8 cellular contexts compared by ENCODE assay signal in the genomic region with DNA sequence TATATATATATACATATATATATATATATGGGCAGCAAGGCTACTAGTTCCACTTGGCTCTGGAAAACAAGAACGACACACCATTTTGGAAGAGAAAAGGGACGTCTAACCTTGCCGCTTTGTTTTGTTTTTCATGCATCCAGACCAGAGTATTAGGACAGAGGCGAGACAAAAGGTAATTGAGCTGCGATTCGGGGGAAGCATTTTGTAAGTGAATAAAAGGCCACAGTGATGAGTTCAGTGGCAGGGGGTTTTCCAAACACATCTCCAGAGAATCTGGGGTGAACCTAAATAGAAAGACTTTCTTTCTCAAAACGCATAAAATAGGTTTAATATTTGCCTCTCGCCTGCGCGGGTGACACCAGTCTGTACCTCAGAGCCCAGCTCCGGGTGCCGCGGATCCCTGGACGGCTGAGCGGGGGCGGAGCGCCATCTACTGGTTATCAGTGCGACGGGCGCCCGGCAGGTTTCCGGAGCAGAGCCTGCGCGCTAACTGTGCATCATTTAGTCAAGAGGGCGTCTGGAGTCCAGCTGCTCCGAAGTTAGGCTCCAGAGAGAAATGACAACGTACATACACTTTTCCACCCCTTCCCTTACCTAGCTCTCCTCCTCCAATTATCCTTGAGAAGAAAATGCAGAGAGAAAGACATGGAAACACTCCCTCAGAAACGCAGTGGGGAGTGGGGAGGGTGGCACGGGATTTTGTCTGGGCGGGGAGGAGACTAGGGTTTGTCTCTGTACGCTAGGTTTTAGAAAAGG.
DNase-seq lines count a peak whose midpoint lies in the region; ATAC-seq and TF ChIP-seq lines count a peak whose summit lies in the region.

No MANE protein-coding gene starts in this region.

- no peaks in the 10 kb centered on the region for H3F3A ChIP-seq in GM23338 (replicated peaks; ENCODE audit: low read depth)

- H4K20me1 ChIP-seq in GM23338 (replicated peaks; ENCODE audit: insufficient read depth), result no peaks in the 10 kb centered on the region

- H3K9me2 ChIP-seq in GM23338 (ENCODE audit: insufficient read depth), result no peaks in the 10 kb centered on the region

- peaks cover 2% of the 10 kb centered on the region; the same call in 2 of the 3 replicates for H3K4me1 Mint-ChIP-seq in GM23338
- H3K4me1 Mint-ChIP-seq in osteocyte (ENCODE audit: unreplicated experiment), result peaks cover 29% of the 10 kb centered on the region

- peak overlapping the region; percentile 50 for H3K4me3 ChIP-seq in GM23338
- no peak overlapping the region for H3K4me3 ChIP-seq in thyroid gland (replicated peaks in 1 of 3)

- DNase-seq in ELR (ENCODE audit: low read depth), result peak; percentile 76
- DNase-seq in GM23338 (ENCODE audit: low spot score), result peak; percentile 88
- peak; percentile 71 to 75 for DNase-seq in Kasumi-1 (lab: John Stamatoyannopoulos, UW)
- DNase-seq in SK-MEL-5 (ENCODE audit: low read depth, low spot score), result peak; percentile 73
- DNase-seq in activated naive CD4-positive, alpha-beta T cell (lab: John Stamatoyannopoulos, UW), result peak; percentile 80 to 86 (median 82)
- peak; percentile 85 for DNase-seq in germinal center (ENCODE audit: low spot score)
- DNase-seq in osteocyte (ENCODE audit: extremely low spot score, unreplicated experiment), result peak; percentile 95
- DNase-seq in thyroid gland, result peak; percentile 69 to 77

- no peaks in the 10 kb centered on the region for H3K9me3 ChIP-seq in thyroid gland

- H3K36me3 ChIP-seq in GM23338 (ENCODE audit: insufficient read depth) (no peaks in the 10 kb centered on the region), thyroid gland (no peaks in the 10 kb centered on the region)

- peak; percentile 99 for ATAC-seq in GM23338

- peak overlapping the region; percentile 99 for H2AFZ ChIP-seq in GM23338

- H3K27ac ChIP-seq in GM23338 (ENCODE audit: low read depth) (no peak overlapping the region), thyroid gland (no peak overlapping the region)

- H3K4me3 Mint-ChIP-seq in GM23338, result peak overlapping the region; percentile 68
- H3K4me3 Mint-ChIP-seq in osteocyte (ENCODE audit: unreplicated experiment), result peak overlapping the region; percentile 73

- no peaks in the 10 kb centered on the region for H3K79me2 ChIP-seq in GM23338 (replicated peaks; ENCODE audit: insufficient read depth)

- no peaks in the 10 kb centered on the region for H3K27me3 ChIP-seq in GM23338 (ENCODE audit: insufficient read depth)
- H3K27me3 ChIP-seq in thyroid gland, result no peaks in the 10 kb centered on the region

- H3K27me3 Mint-ChIP-seq in GM23338 (ENCODE audit: insufficient read depth, low read depth, poor library complexity) (no peaks in the 10 kb centered on the region), osteocyte (ENCODE audit: unreplicated experiment) (no peaks in the 10 kb centered on the region)

- TF ChIP-seq CTCF in GM23338 (conservative IDR thresholded peaks at IDR 0.05; ENCODE audit: low read depth in 2 of 2), result peak; percentile 93 to 96
- peak; percentile 99 for TF ChIP-seq CTCF in osteocyte (IDR thresholded peaks at IDR 0.05)
- TF ChIP-seq CTCF in thyroid gland (IDR thresholded peaks at IDR 0.05), result peak; percentile 68 to 96 (median 78)

- H3K9me3 Mint-ChIP-seq in GM23338 (no peaks in the 10 kb centered on the region), osteocyte (ENCODE audit: unreplicated experiment) (no peaks in the 10 kb centered on the region)

- intact Hi-C loops in thyroid gland (cut with DNase I), result no loop called here

- TF ChIP-seq POLR2A in thyroid gland (IDR thresholded peaks at IDR 0.05), result no peak

- 9% methylated on average over 31 of the region's 31 CpGs for WGBS in thyroid gland, 2 donors

- H3K27ac Mint-ChIP-seq in GM23338 (no peak overlapping the region), osteocyte (ENCODE audit: unreplicated experiment) (peak overlapping the region; percentile 69)

- peak overlapping the region; percentile 81 for H3K4me2 ChIP-seq in GM23338

- H3K36me3 Mint-ChIP-seq in GM23338 (ENCODE audit: low read depth), result no peaks in the 10 kb centered on the region
- H3K36me3 Mint-ChIP-seq in osteocyte (ENCODE audit: unreplicated experiment), result no peaks in the 10 kb centered on the region

- H3K4me1 ChIP-seq in GM23338 (ENCODE audit: insufficient read depth) (no peaks in the 10 kb centered on the region), thyroid gland (no peaks in the 10 kb centered on the region)

- in situ Hi-C loops in SK-MEL-5 (cut with HindIII; ENCODE audit: low pct_unique_long_range_greater_than_20kb, low sequenced_read_pairs), result no loop called here

TF ChIP-seq in GM23338, 12 proteins besides CTCF, POLR2A, EP300 and RAD21:
- no peak for TF ChIP-seq EZH2phosphoT487 (IDR thresholded peaks at IDR 0.05; ENCODE audit: unreplicated experiment)
- no peak for TF ChIP-seq CREB1 (CRISPR knock-in tag; IDR thresholded peaks at IDR 0.05; ENCODE audit: low read depth)
- TF ChIP-seq JUNB (IDR thresholded peaks at IDR 0.05; ENCODE audit: unreplicated experiment), result no peak
- TF ChIP-seq ZNF114 (CRISPR knock-in tag; IDR thresholded peaks at IDR 0.05), result no peak
- TF ChIP-seq, protein P1, sequence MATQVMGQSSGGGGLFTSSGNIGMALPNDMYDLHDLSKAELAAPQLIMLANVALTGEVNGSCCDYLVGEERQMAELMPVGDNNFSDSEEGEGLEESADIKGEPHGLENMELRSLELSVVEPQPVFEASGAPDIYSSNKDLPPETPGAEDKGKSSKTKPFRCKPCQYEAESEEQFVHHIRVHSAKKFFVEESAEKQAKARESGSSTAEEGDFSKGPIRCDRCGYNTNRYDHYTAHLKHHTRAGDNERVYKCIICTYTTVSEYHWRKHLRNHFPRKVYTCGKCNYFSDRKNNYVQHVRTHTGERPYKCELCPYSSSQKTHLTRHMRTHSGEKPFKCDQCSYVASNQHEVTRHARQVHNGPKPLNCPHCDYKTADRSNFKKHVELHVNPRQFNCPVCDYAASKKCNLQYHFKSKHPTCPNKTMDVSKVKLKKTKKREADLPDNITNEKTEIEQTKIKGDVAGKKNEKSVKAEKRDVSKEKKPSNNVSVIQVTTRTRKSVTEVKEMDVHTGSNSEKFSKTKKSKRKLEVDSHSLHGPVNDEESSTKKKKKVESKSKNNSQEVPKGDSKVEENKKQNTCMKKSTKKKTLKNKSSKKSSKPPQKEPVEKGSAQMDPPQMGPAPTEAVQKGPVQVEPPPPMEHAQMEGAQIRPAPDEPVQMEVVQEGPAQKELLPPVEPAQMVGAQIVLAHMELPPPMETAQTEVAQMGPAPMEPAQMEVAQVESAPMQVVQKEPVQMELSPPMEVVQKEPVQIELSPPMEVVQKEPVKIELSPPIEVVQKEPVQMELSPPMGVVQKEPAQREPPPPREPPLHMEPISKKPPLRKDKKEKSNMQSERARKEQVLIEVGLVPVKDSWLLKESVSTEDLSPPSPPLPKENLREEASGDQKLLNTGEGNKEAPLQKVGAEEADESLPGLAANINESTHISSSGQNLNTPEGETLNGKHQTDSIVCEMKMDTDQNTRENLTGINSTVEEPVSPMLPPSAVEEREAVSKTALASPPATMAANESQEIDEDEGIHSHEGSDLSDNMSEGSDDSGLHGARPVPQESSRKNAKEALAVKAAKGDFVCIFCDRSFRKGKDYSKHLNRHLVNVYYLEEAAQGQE (IDR thresholded peaks at IDR 0.05; ENCODE audit: unreplicated experiment), result no peak
- TF ChIP-seq ZNF331 (CRISPR knock-in tag; IDR thresholded peaks at IDR 0.05; ENCODE audit: low read depth), result no peak
- TF ChIP-seq STAT1 (IDR thresholded peaks at IDR 0.05; ENCODE audit: unreplicated experiment), result no peak
- TF ChIP-seq, protein P2, sequence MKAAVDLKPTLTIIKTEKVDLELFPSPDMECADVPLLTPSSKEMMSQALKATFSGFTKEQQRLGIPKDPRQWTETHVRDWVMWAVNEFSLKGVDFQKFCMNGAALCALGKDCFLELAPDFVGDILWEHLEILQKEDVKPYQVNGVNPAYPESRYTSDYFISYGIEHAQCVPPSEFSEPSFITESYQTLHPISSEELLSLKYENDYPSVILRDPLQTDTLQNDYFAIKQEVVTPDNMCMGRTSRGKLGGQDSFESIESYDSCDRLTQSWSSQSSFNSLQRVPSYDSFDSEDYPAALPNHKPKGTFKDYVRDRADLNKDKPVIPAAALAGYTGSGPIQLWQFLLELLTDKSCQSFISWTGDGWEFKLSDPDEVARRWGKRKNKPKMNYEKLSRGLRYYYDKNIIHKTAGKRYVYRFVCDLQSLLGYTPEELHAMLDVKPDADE (IDR thresholded peaks at IDR 0.05), result no peak
- TF ChIP-seq POLR2AphosphoS5 (IDR thresholded peaks at IDR 0.05; ENCODE audit: low read depth), result no peak
